In genomic region chr5:78610163-78610583, GRCh38 we compare ENCODE assay signal across 15 cellular contexts. TPM values are rescaled to one million over a fixed set of nuclear protein-coding genes. Genes with fewer than 3 reads are reported as not detected.
DNase-seq lines count a peak whose midpoint lies in the region; ATAC-seq and TF ChIP-seq lines count a peak whose summit lies in the region.
"Had no signal": no experiment of that assay in that cellular context is flagged by ENCODE, and none has a peak within 500 bp of the region (broad histone marks: within the 10 kb centered on the region; RNA-seq: fewer than 3 reads in every experiment).

No MANE protein-coding gene starts in this region.

- TF ChIP-seq EP300 in transverse colon (IDR thresholded peaks at IDR 0.05; ENCODE audit: low read depth): no peak

- no peak overlapping the region for H3K4me3 Mint-ChIP-seq in chondrocyte (ENCODE audit: unreplicated experiment)
- H3K4me3 Mint-ChIP-seq: activated T-cell treated with anti-CD3 and anti-CD28 coated beads, Interleukin-2, amount 50 U/mL, for 24 hours; stimulated activated naive CD8-positive, alpha-beta T cell treated with anti-CD3 and anti-CD28 coated beads, Interleukin-15, Interleukin-2, amounts not matched to agents 100 ng/mL and 50 ng/mL, for 24 hours had no signal

- H3K4me1 ChIP-seq in iPS-20b (ENCODE audit: insufficient read depth, low read length) (peaks cover 11% of the 10 kb centered on the region; the same call in 1 of the 2 replicates), transverse colon (peaks cover 13 to 43% (median 28%) of the 10 kb centered on the region in 4 donors)

- no peak for DNase-seq in HFF-Myc (ENCODE audit: extremely low read depth, low read depth)
- no peak for DNase-seq in chondrocyte (ENCODE audit: low spot score)
- DNase-seq in transverse colon: peak; percentile 34
- no peak for DNase-seq in DMS153 (lab: John Stamatoyannopoulos, UW)
- DNase-seq in caudate nucleus (lab: John Stamatoyannopoulos, UW): no peak
- DNase-seq: activated T-cell treated with anti-CD3 and anti-CD28 coated beads, Interleukin-2, amount 50 U/mL, for 24 hours; erythroblast; NCI-H526; SIG-M5; stimulated activated CD4-positive, alpha-beta T cell treated with anti-CD3 and anti-CD28 coated beads, Interleukin-2, amount 100 ng/mL, for 48 hours had no signal

- peaks cover 50% of the 10 kb centered on the region for H3K4me1 Mint-ChIP-seq in chondrocyte (ENCODE audit: low read depth)

- H3K27ac ChIP-seq in iPS-20b (ENCODE audit: low read length): peak overlapping the region; percentile 35
- H3K27ac ChIP-seq in transverse colon: peak overlapping the region; percentile 57 to 86 (median 76)
- H3K27ac ChIP-seq in caudate nucleus (ENCODE audit: low read depth, low read length): no peak overlapping the region

- peaks cover 9% of the 10 kb centered on the region for H3K36me3 Mint-ChIP-seq in chondrocyte (ENCODE audit: low read depth)

- H3K9me3 ChIP-seq in iPS-20b (ENCODE audit: insufficient read depth, low read depth, low read length) (no peaks in the 10 kb centered on the region), transverse colon (no peaks in the 10 kb centered on the region)

- no peaks in the 10 kb centered on the region for H3K27me3 ChIP-seq in iPS-20b (ENCODE audit: insufficient read depth, low read length)
- no peaks in the 10 kb centered on the region for H3K27me3 ChIP-seq in transverse colon

- 70 to 75% methylated on average over 5 to 7 of the region's 7 CpGs for WGBS in transverse colon (ENCODE audit: low coverage in 1 of 2), 2 donors

- no peaks in the 10 kb centered on the region for H3K9me3 Mint-ChIP-seq in chondrocyte (ENCODE audit: low read depth)
- H3K9me3 Mint-ChIP-seq: activated T-cell treated with anti-CD3 and anti-CD28 coated beads, Interleukin-2, amount 50 U/mL, for 24 hours; brain; stimulated activated naive CD8-positive, alpha-beta T cell treated with anti-CD3 and anti-CD28 coated beads, Interleukin-15, Interleukin-2, amounts not matched to agents 100 ng/mL and 50 ng/mL, for 24 hours had no signal

- H3K9ac ChIP-seq in iPS-20b (ENCODE audit: low read depth, low read length): no peak overlapping the region

- no peak for ATAC-seq in HG02938 (IDR thresholded peaks at IDR 0.05; ENCODE audit: unreplicated experiment)
- ATAC-seq in activated CD4-positive, CD25-positive, alpha-beta regulatory T cell treated with anti-CD3 and anti-CD28 coated beads, Interleukin-2, amount 50 U/mL, for 24 hours: no peak

- H3K27ac Mint-ChIP-seq in chondrocyte (ENCODE audit: unreplicated experiment): peak overlapping the region; percentile 41
- H3K27ac Mint-ChIP-seq: activated T-cell treated with anti-CD3 and anti-CD28 coated beads, Interleukin-2, amount 50 U/mL, for 24 hours; stimulated activated naive CD8-positive, alpha-beta T cell treated with anti-CD3 and anti-CD28 coated beads, Interleukin-15, Interleukin-2, amounts not matched to agents 100 ng/mL and 50 ng/mL, for 24 hours had no signal

- TF ChIP-seq CTCF in HFF-Myc (IDR thresholded peaks at IDR 0.05; ENCODE audit: low read depth, low read length, missing control alignments) (peak; percentile 13), chondrocyte (IDR thresholded peaks at IDR 0.05) (no peak), transverse colon (IDR thresholded peaks at IDR 0.05) (no peak)

- H3K36me3 ChIP-seq in iPS-20b (ENCODE audit: insufficient read depth, low read depth, low read length): peaks cover 31% of the 10 kb centered on the region
- no peaks in the 10 kb centered on the region for H3K36me3 ChIP-seq in transverse colon

- in situ Hi-C loops in transverse colon (cut with MboI; ENCODE audit: low pct_ligation_motif_present in 1 of 4, low pct_unique_long_range_greater_than_20kb in 1 of 4, low sequenced_read_pairs in 3 of 4): no loop called here

- no peaks in the 10 kb centered on the region for H3K27me3 Mint-ChIP-seq in chondrocyte (ENCODE audit: low read depth)
- H3K27me3 Mint-ChIP-seq: brain had no signal

- intact Hi-C loops in transverse colon (cut with DNase I; ENCODE audit: low total_unique reads): no loop called here

- TF ChIP-seq POLR2A in transverse colon (IDR thresholded peaks at IDR 0.05): no peak

- H3K4me3 ChIP-seq in HFF-Myc (replicated peaks; ENCODE audit: low read depth, low read length) (no peak overlapping the region), iPS-20b (ENCODE audit: low read length) (no peak overlapping the region), transverse colon (no peak overlapping the region)

RNA-seq across cellular contexts. Expression of gene LHFPL2, which starts 38.4 kb away (rescaled TPM):
- total RNA-seq in chondrocyte: 45.4 to 49.6 TPM (median 49.4 TPM) in 3 replicates
- 10 to 100 TPM; 34.4 to 79.6 (median 51.5) TPM for total RNA-seq in transverse colon
